In the genomic region with DNA sequence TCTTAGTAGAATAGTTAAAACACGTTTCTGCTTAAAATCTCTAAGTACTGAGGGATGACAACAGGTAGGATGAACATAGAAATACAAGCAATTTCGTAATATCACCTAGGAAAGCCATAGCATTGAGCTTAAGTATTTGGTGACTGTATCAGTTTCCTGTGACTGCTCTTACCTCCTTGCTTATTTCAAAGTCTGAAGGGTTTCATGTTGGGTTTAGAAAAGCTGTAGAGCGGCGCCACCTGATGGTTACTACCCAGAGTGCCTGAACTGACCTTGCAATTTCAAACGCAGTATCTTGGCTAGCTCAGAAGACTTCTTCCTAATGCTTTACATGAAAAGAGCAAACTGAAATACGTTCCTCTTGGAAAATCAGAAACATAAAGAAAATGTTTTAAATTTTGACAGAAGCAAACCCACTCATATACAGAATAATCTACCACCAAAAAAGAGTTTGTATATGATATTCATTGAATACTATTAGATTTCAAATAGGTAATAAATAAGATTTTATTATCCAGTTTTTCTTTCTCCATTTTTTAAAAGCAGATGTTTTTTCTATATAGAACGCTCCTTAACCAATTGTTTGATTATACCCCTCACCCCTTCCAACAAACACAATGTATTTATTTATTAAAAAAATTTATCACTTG, we compare ENCODE assay signal across 8 cellular contexts.
DNase-seq lines count a peak whose midpoint lies in the region; ATAC-seq and TF ChIP-seq lines count a peak whose summit lies in the region.

No MANE protein-coding gene starts in this region.

- intact Hi-C loops in natural killer cell (cut with micrococcal nuclease), result loop anchor here (1.0 to 5.0 kb wide), 4 partner anchors 25 to 436 kb away; no protein-coding TSS in a partner anchor

- no peaks in the 10 kb centered on the region for H3K27me3 ChIP-seq in suprapubic skin

- no peak for TF ChIP-seq POLR2A in suprapubic skin (IDR thresholded peaks at IDR 0.05)

- H3K36me3 Mint-ChIP-seq in natural killer cell, result no peaks in the 10 kb centered on the region

- no peaks in the 10 kb centered on the region for H3K9me3 ChIP-seq in suprapubic skin

- H3K27me3 Mint-ChIP-seq in natural killer cell (ENCODE audit: low read depth in 2 of 2), result no peaks in the 10 kb centered on the region

- peak; percentile 88 for TF ChIP-seq CTCF in natural killer cell (IDR thresholded peaks at IDR 0.05)
- peak; percentile 22 to 40 for TF ChIP-seq CTCF in suprapubic skin (IDR thresholded peaks at IDR 0.05)

- no peak overlapping the region for H3K4me3 Mint-ChIP-seq in natural killer cell

- no peaks in the 10 kb centered on the region for H3K36me3 ChIP-seq in suprapubic skin

- WGBS in suprapubic skin, result 54% methylated on average over 7 of the region's 7 CpGs

- TF ChIP-seq EP300 in suprapubic skin (IDR thresholded peaks at IDR 0.05), result no peak

- H3K27ac Mint-ChIP-seq in natural killer cell, result peak overlapping the region; percentile 76 to 84

- ATAC-seq in HG02588 (IDR thresholded peaks at IDR 0.05; ENCODE audit: unreplicated experiment) (peak; percentile 84), esophagus mucosa (peak; percentile 88), natural killer cell (peak; percentile 94 to 97 (median 97))

- H3K4me3 ChIP-seq in suprapubic skin, result no peak overlapping the region

- H3K27ac ChIP-seq in suprapubic skin, result no peak overlapping the region

- H3K9me3 Mint-ChIP-seq in natural killer cell, result no peaks in the 10 kb centered on the region

- peak; percentile 51 for DNase-seq in EH (ENCODE audit: low read depth)
- peak; percentile 76 to 93 for DNase-seq in NOMO-1 (lab: John Stamatoyannopoulos, UW; ENCODE audit: unreplicated experiment in 2 of 2)
- peak; percentile 70 to 71 for DNase-seq in activated CD8-positive, alpha-beta memory T cell treated with anti-CD3 and anti-CD28 coated beads for 4 hours (ENCODE audit: low read depth in 2 of 2)
- peak; percentile 69 for DNase-seq in natural killer cell
- DNase-seq in suprapubic skin (ENCODE audit: low spot score in 2 of 2), result no peak
- DNase-seq in DMS79 (lab: John Stamatoyannopoulos, UW), result no peak

- peaks cover 38% of the 10 kb centered on the region for H3K4me1 ChIP-seq in suprapubic skin

- H3K4me1 Mint-ChIP-seq in natural killer cell, result peaks cover 23 to 30% of the 10 kb centered on the region in 2 donors

Comparison
In these comparisons a context has a peak if more than half of its experiments do, and no peak if none do; other contexts are left out.
1. DNase-seq: peak in EH (single experiment), NOMO-1 (2 of 2), activated CD8-positive, alpha-beta memory T cell treated with anti-CD3 and anti-CD28 coated beads for 4 hours (2 of 2) and natural killer cell (single experiment); none in suprapubic skin (0 of 2) and DMS79 (single experiment).
2. Peak in every context shown above with its lines, with median percentiles within 50 percentile points of each other: ATAC-seq.